In genomic region chr14:95225251-95225887, GRCh38 we compare ENCODE assay signal across 21 cellular contexts.
DNase-seq lines count a peak whose midpoint lies in the region; ATAC-seq, FAIRE-seq and TF ChIP-seq lines count a peak whose summit lies in the region.
"Had no signal": no experiment of that assay in that cellular context is flagged by ENCODE, and none has a peak within 500 bp of the region (broad histone marks: within the 10 kb centered on the region; RNA-seq: fewer than 3 reads in every experiment).

No MANE protein-coding gene starts in this region.

- no peak overlapping the region for H3K4me2 ChIP-seq in Karpas-422 (ENCODE audit: low read depth, low read length, poor library complexity, severe bottlenecking)
- H3K4me2 ChIP-seq: GM23338 had no signal

- H4K20me1 ChIP-seq in Karpas-422 (ENCODE audit: insufficient read depth, low read depth, low read length): no peaks in the 10 kb centered on the region

- H3K27me3 ChIP-seq in Karpas-422 (ENCODE audit: low read length): no peaks in the 10 kb centered on the region
- H3K27me3 ChIP-seq in pancreas: no peaks in the 10 kb centered on the region

- H3K4me3 ChIP-seq in Karpas-422 (ENCODE audit: low read length) (no peak overlapping the region), pancreas (no peak overlapping the region)
- H3K4me3 ChIP-seq: GM23338, K562 had no signal

- no peak for TF ChIP-seq CTCF in pancreas (IDR thresholded peaks at IDR 0.05)

- H3K79me2 ChIP-seq in Karpas-422 (ENCODE audit: low read length): peaks cover 2% of the 10 kb centered on the region; the same call in 1 of the 2 replicates

- H3K9ac ChIP-seq in Karpas-422 (ENCODE audit: low read length): no peak overlapping the region

- H2AFZ ChIP-seq in Karpas-422 (ENCODE audit: low read length): no peak overlapping the region
- H2AFZ ChIP-seq: GM23338 had no signal

- H3K4me1 ChIP-seq in Karpas-422 (ENCODE audit: low read length) (peaks cover 56% of the 10 kb centered on the region), pancreas (peaks cover 12 to 45% (median 40%) of the 10 kb centered on the region in 3 donors)

- H3K36me3 ChIP-seq in Karpas-422 (ENCODE audit: insufficient read depth, low read length) (peaks cover 28% of the 10 kb centered on the region), pancreas (peaks cover 0 to 8% (median 0%) of the 10 kb centered on the region in 3 donors)

- no peak for FAIRE-seq in pancreas (lab: Jason Lieb, UNC)
- FAIRE-seq: K562 had no signal

- DNase-seq in COLO668 (lab: John Stamatoyannopoulos, UW; ENCODE audit: unreplicated experiment): peak; percentile 28
- no peak for DNase-seq in Karpas-422
- no peak for DNase-seq in left lobe of liver (ENCODE audit: low spot score)
- DNase-seq in pancreas: peak in 5 of 6 donors; percentile 48 to 60 (median 54)
- no peak for DNase-seq in ACHN
- DNase-seq in NCI-H345 treated with DMSO at 0.1 percent for 48 hours (lab: John Stamatoyannopoulos, UW; ENCODE audit: unreplicated experiment): no peak
- no peak for DNase-seq in RPMI8226
- DNase-seq in OCI-M2 (lab: John Stamatoyannopoulos, UW; ENCODE audit: unreplicated experiment): no peak
- DNase-seq: AML-193; CD4-positive, CD25-positive, alpha-beta regulatory T cell; DMS153; GDM1; MV-4-11; NCI-H1694 treated with DMSO at 0.1 percent for 48 hours; NCI-H2171; NCI-H446; SHP77 treated with DMSO at 0.1 percent for 48 hours; T-helper 1 cell had no signal

- in situ Hi-C loops in ACHN (cut with HindIII; ENCODE audit: low pct_ligation_motif_present, low pct_unique_long_range_greater_than_20kb, low sequenced_read_pairs): no loop called here

- H3K9me2 ChIP-seq in Karpas-422 (replicated peaks; ENCODE audit: insufficient read depth, low read length): no peaks in the 10 kb centered on the region

- 61 to 66% methylated on average over 7 of the region's 7 CpGs for WGBS in pancreas, 2 donors

- ATAC-seq in left lobe of liver: peak; percentile 3
- peak; percentile 48 to 65 (median 59) for ATAC-seq in pancreas
- ATAC-seq: GM23338, K562, SK-N-SH treated with all-trans-retinoic acid at 6 μM for 48 hours had no signal

- H3K27ac ChIP-seq in Karpas-422 (ENCODE audit: low read length) (peak overlapping the region; percentile 97; the same call in 1 of the 2 replicates), pancreas (peak overlapping the region in 3 of 4 donors; percentile 16 to 92 (median 89))

- H3K9me3 ChIP-seq in Karpas-422 (ENCODE audit: low read length): no peaks in the 10 kb centered on the region
- no peaks in the 10 kb centered on the region for H3K9me3 ChIP-seq in pancreas

- intact Hi-C loops in pancreas (cut with DNase I): no loop called here

Comparison
In these comparisons a context has a peak if more than half of its experiments do, and no peak if none do; other contexts are left out.
1. DNase-seq: peak in COLO668 (single experiment) and pancreas (5 of 6); none in Karpas-422 (single experiment), left lobe of liver (single experiment), ACHN (single experiment), NCI-H345 treated with DMSO at 0.1 percent for 48 hours (single experiment), RPMI8226 (single experiment) and OCI-M2 (single experiment).